Comparison of ENCODE assay signal across 26 cellular contexts in the genomic region with DNA sequence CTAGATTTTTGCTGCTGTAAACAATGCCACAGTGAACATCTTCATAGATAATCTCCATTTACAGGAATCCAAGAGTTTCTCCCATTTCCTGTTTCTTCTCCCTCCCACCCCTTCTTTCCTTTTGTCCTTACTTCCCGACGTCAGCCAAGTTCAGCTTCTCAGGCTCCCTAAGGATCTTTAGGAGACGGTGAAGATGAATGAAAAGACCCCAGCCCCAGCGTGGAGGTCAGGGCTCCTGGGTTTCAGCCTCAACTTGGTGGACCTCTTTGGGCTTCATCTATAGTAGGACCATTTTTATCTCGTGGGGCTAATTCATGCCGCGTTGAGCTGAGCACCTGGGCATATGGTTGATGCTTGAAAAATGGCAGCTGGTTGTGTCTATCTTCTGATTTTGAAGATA. TPM values are rescaled to one million over a fixed set of nuclear protein-coding genes. Genes with fewer than 3 reads are reported as not detected.
A peak's percentile ranks its signal among the peaks of the same experiment; 100 is the strongest.
DNase-seq lines count a peak whose midpoint lies in the region; ATAC-seq, FAIRE-seq and TF ChIP-seq lines count a peak whose summit lies in the region.
"Had no signal": no experiment of that assay in that cellular context is flagged by ENCODE, and none has a peak within 500 bp of the region (broad histone marks: within the 10 kb centered on the region; RNA-seq: fewer than 3 reads in every experiment).

No MANE protein-coding gene starts in this region.

- no peak overlapping the region for H3K4me3 Mint-ChIP-seq in activated CD8-positive, alpha-beta memory T cell treated with anti-CD3 and anti-CD28 coated beads, Interleukin-2, amount 10 ng/mL, durations not matched to agents 7 days and 5 days
- peak overlapping the region; percentile 7 for H3K4me3 Mint-ChIP-seq in T-helper 17 cell
- H3K4me3 Mint-ChIP-seq in stimulated activated naive B cell treated with anti-CD40 and anti-IgM and Interleukin-4, amounts not matched to agents 10 μg/mL and 1 μg/mL and 100 μg/mL, for 72 hours = no peak overlapping the region
- H3K4me3 Mint-ChIP-seq: activated CD4-positive, alpha-beta T cell treated with anti-CD3 and anti-CD28 coated beads, Interleukin-2, amount 10 ng/mL, durations not matched to agents 24 days and 14 days; activated T-cell treated with anti-CD3 and anti-CD28 coated beads, Interleukin-2, amount 50 U/mL, for 4 hours; neural crest cell had no signal

- no peak for TF ChIP-seq POLR2A in GM12892 (IDR thresholded peaks at IDR 0.05; ENCODE audit: low read depth, low read length)

- H3K9me3 Mint-ChIP-seq in activated CD8-positive, alpha-beta memory T cell treated with anti-CD3 and anti-CD28 coated beads, Interleukin-2, amount 10 ng/mL, durations not matched to agents 7 days and 5 days (ENCODE audit: low read depth) = no peaks in the 10 kb centered on the region
- no peaks in the 10 kb centered on the region for H3K9me3 Mint-ChIP-seq in stimulated activated naive B cell treated with anti-CD40 and anti-IgM and Interleukin-4, amounts not matched to agents 10 μg/mL and 1 μg/mL and 100 μg/mL, for 72 hours
- H3K9me3 Mint-ChIP-seq: activated CD4-positive, alpha-beta T cell treated with anti-CD3 and anti-CD28 coated beads, Interleukin-2, amount 10 ng/mL, durations not matched to agents 24 days and 14 days; activated T-cell treated with anti-CD3 and anti-CD28 coated beads, Interleukin-2, amount 50 U/mL, for 4 hours had no signal

- no peak for TF ChIP-seq CTCF in lower lobe of right lung (IDR thresholded peaks at IDR 0.05)
- no peak for TF ChIP-seq CTCF in right atrium auricular region (IDR thresholded peaks at IDR 0.05)

- intact Hi-C loops in lower lobe of right lung (cut with DNase I) = no loop called here

- H3K4me1 Mint-ChIP-seq in activated CD8-positive, alpha-beta memory T cell treated with anti-CD3 and anti-CD28 coated beads, Interleukin-2, amount 10 ng/mL, durations not matched to agents 7 days and 5 days = peaks cover 89% of the 10 kb centered on the region
- H3K4me1 Mint-ChIP-seq in T-helper 17 cell = peaks cover 62% of the 10 kb centered on the region
- peaks cover 81 to 100% of the 10 kb centered on the region in 2 donors for H3K4me1 Mint-ChIP-seq in stimulated activated naive B cell treated with anti-CD40 and anti-IgM and Interleukin-4, amounts not matched to agents 10 μg/mL and 1 μg/mL and 100 μg/mL, for 72 hours

- DNase-seq in activated CD8-positive, alpha-beta memory T cell treated with anti-CD3 and anti-CD28 coated beads, Interleukin-2, amount 10 ng/mL, durations not matched to agents 7 days and 5 days = no peak
- no peak for DNase-seq in activated CD8-positive, alpha-beta memory T cell treated with anti-CD3 and anti-CD28 coated beads for 24 hours
- DNase-seq in T-helper 17 cell (no peak), lower lobe of right lung (no peak), GM12892 (ENCODE audit: insufficient read length) (no peak), right atrium auricular region (ENCODE audit: low spot score) (no peak)
- no peak for DNase-seq in stimulated activated naive B cell treated with anti-CD40 and anti-IgM and Interleukin-4, amounts not matched to agents 10 μg/mL and 1 μg/mL and 100 μg/mL, for 72 hours
- DNase-seq: activated CD4-positive, alpha-beta T cell treated with anti-CD3 and anti-CD28 coated beads, Interleukin-2, amount 10 ng/mL, durations not matched to agents 24 days and 14 days; activated naive CD4-positive, alpha-beta T cell; activated T-cell treated with anti-CD3 and anti-CD28 coated beads, Interleukin-2, amount 50 U/mL, for 4 hours; central memory CD4-positive, alpha-beta T cell; NCI-H1436; NCI-H2081 treated with DMSO at 0.1 percent for 48 hours; NCI-H2227 treated with DMSO at 0.1 percent for 48 hours; NCI-H526 treated with DMSO at 0.1 percent for 48 hours; NK-92 treated with Interleukin-12 subunit alpha and Interleukin-12 subunit beta, amount 100 ng/mL, for 24 hours; SHP77; stimulated activated CD4-positive, alpha-beta T cell treated with anti-CD3 and anti-CD28 coated beads, Interleukin-2, amount 100 ng/mL, for 24 hours; stomach had no signal

- FAIRE-seq in GM12892 (lab: Jason Lieb, UNC) = no peak
- FAIRE-seq: frontal cortex had no signal

- H3K27ac ChIP-seq in lower lobe of right lung (peak overlapping the region; percentile 21), right atrium auricular region (no peak overlapping the region)
- H3K27ac ChIP-seq: vagina had no signal

- H3K9me3 ChIP-seq in T-helper 17 cell (ENCODE audit: control insufficient read depth, low read length, poor library complexity, severe bottlenecking) (no peaks in the 10 kb centered on the region), lower lobe of right lung (no peaks in the 10 kb centered on the region), right atrium auricular region (no peaks in the 10 kb centered on the region)
- H3K9me3 ChIP-seq: HAP-1, stomach, vagina had no signal

- H3K4me3 ChIP-seq in lower lobe of right lung (no peak overlapping the region), right atrium auricular region (no peak overlapping the region)
- H3K4me3 ChIP-seq: HAP-1, stomach, vagina had no signal

- no peaks in the 10 kb centered on the region for H3K27me3 ChIP-seq in lower lobe of right lung (ENCODE audit: low read depth)
- no peaks in the 10 kb centered on the region for H3K27me3 ChIP-seq in right atrium auricular region
- H3K27me3 ChIP-seq: stomach, vagina had no signal

- peaks cover 6% of the 10 kb centered on the region for H3K36me3 ChIP-seq in lower lobe of right lung
- H3K36me3 ChIP-seq in right atrium auricular region = no peaks in the 10 kb centered on the region
- H3K36me3 ChIP-seq: vagina had no signal

- no peaks in the 10 kb centered on the region for H3K27me3 Mint-ChIP-seq in activated CD8-positive, alpha-beta memory T cell treated with anti-CD3 and anti-CD28 coated beads, Interleukin-2, amount 10 ng/mL, durations not matched to agents 7 days and 5 days
- H3K27me3 Mint-ChIP-seq in T-helper 17 cell = no peaks in the 10 kb centered on the region
- H3K27me3 Mint-ChIP-seq in stimulated activated naive B cell treated with anti-CD40 and anti-IgM and Interleukin-4, amounts not matched to agents 10 μg/mL and 1 μg/mL and 100 μg/mL, for 72 hours = no peaks in the 10 kb centered on the region
- H3K27me3 Mint-ChIP-seq: activated CD4-positive, alpha-beta T cell treated with anti-CD3 and anti-CD28 coated beads, Interleukin-2, amount 10 ng/mL, durations not matched to agents 24 days and 14 days had no signal

- H3K4me1 ChIP-seq in lower lobe of right lung = peaks cover 97% of the 10 kb centered on the region
- peaks cover 0 to 42% of the 10 kb centered on the region in 2 donors for H3K4me1 ChIP-seq in right atrium auricular region
- H3K4me1 ChIP-seq: HAP-1 had no signal

- CTCF ChIA-PET in activated CD8-positive, alpha-beta memory T cell treated with anti-CD3 and anti-CD28 coated beads, Interleukin-2, amount 10 ng/mL, durations not matched to agents 7 days and 5 days (lab: Charles Lee) = interaction anchor here (1.0 to 1.4 kb wide), 3 partner anchors 11 to 49 kb away, joined by 3 to 4 read pairs (median 3); no protein-coding TSS in a partner anchor

- ATAC-seq in activated CD8-positive, alpha-beta memory T cell treated with anti-CD3 and anti-CD28 coated beads, Interleukin-2, amount 10 ng/mL, durations not matched to agents 7 days and 5 days = no peak
- no peak for ATAC-seq in T-helper 17 cell
- no peak for ATAC-seq in lower lobe of right lung
- ATAC-seq in stimulated activated naive B cell treated with anti-CD40 and anti-IgM and Interleukin-4, amounts not matched to agents 10 μg/mL and 1 μg/mL and 100 μg/mL, for 72 hours (replicated peaks) = no peak
- ATAC-seq in GM19397 (IDR thresholded peaks at IDR 0.05; ENCODE audit: unreplicated experiment) = no peak
- ATAC-seq: activated T-cell treated with anti-CD3 and anti-CD28 coated beads, Interleukin-2, amount 50 U/mL, for 4 hours; Panc1; right cardiac atrium had no signal

- peak overlapping the region; percentile 38 for H3K27ac Mint-ChIP-seq in activated CD8-positive, alpha-beta memory T cell treated with anti-CD3 and anti-CD28 coated beads, Interleukin-2, amount 10 ng/mL, durations not matched to agents 7 days and 5 days
- no peak overlapping the region for H3K27ac Mint-ChIP-seq in T-helper 17 cell
- H3K27ac Mint-ChIP-seq in stimulated activated naive B cell treated with anti-CD40 and anti-IgM and Interleukin-4, amounts not matched to agents 10 μg/mL and 1 μg/mL and 100 μg/mL, for 72 hours = peak overlapping the region; percentile 5
- H3K27ac Mint-ChIP-seq: activated CD4-positive, alpha-beta T cell treated with anti-CD3 and anti-CD28 coated beads, Interleukin-2, amount 10 ng/mL, durations not matched to agents 24 days and 14 days had no signal

- peaks cover 29% of the 10 kb centered on the region for H3K36me3 Mint-ChIP-seq in activated CD8-positive, alpha-beta memory T cell treated with anti-CD3 and anti-CD28 coated beads, Interleukin-2, amount 10 ng/mL, durations not matched to agents 7 days and 5 days
- no peaks in the 10 kb centered on the region for H3K36me3 Mint-ChIP-seq in T-helper 17 cell (ENCODE audit: low read depth)
- peaks cover 31 to 44% of the 10 kb centered on the region in 2 donors for H3K36me3 Mint-ChIP-seq in stimulated activated naive B cell treated with anti-CD40 and anti-IgM and Interleukin-4, amounts not matched to agents 10 μg/mL and 1 μg/mL and 100 μg/mL, for 72 hours

RNA-seq across cellular contexts. Expression of gene CMIP, which starts 32.1 kb away (rescaled TPM):
- total RNA-seq in activated CD8-positive, alpha-beta memory T cell treated with anti-CD3 and anti-CD28 coated beads, Interleukin-2, amount 10 ng/mL, durations not matched to agents 7 days and 5 days = 10 to 100 TPM; 77.4 to 98.8 TPM
- total RNA-seq in T-helper 17 cell (10 to 100 TPM; 42.7 to 94.5 TPM), lower lobe of right lung (77.4 TPM), right atrium auricular region (10 to 100 TPM in 1 of 2 donors, 1 to 10 TPM in 1; 7.7 to 19.2 TPM)
- polyA plus RNA-seq in GM12892 (2012; ENCODE audit: missing spikeins) = 10.2 TPM
